Comparison of ENCODE assay signal across 20 cellular contexts in the genomic region with DNA sequence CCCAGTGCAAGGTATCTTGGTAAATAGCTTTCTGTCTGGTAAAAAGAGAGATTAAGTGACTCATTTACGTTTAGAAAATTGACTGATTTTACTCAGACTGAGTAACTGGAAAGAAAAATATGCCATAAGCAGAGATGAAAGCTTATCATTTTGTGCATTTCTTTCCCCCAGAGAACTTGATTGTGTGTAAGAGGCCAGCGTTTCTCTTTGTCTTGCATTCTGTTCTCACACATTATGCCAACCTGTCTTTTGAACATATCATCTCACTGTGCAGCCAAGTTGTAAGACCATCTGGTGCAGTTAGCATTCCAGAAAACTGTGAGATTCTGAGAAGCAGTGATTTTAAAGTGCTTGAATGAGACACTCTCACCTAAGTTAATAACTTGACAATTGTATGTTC.
"Had no signal": no experiment of that assay in that cellular context is flagged by ENCODE, and none has a peak within 500 bp of the region (broad histone marks: within the 10 kb centered on the region; RNA-seq: fewer than 3 reads in every experiment).

No MANE protein-coding gene starts in this region.

- ATAC-seq: activated CD4-positive, CD25-positive, alpha-beta regulatory T cell treated with anti-CD3 and anti-CD28 coated beads, Interleukin-2, amount 50 U/mL, for 24 hours; activated naive CD8-positive, alpha-beta T cell treated with anti-CD3 and anti-CD28 coated beads, Interleukin-2, amount 50 U/mL, for 24 hours; right cardiac atrium; T-helper 17 cell had no signal

- DNase-seq: activated CD4-positive, alpha-beta memory T cell treated with anti-CD3 and anti-CD28 coated beads for 36 hours; activated CD4-positive, alpha-beta T cell treated with anti-CD3 and anti-CD28 coated beads, Interleukin-2, amount 10 ng/mL, durations not matched to agents 24 days and 14 days; activated CD8-positive, alpha-beta memory T cell treated with anti-CD3 and anti-CD28 coated beads, Interleukin-2, amount 50 U/mL, for 48 hours; activated naive CD8-positive, alpha-beta T cell treated with anti-CD3 and anti-CD28 coated beads, Interleukin-2, amount 50 U/mL, for 24 hours; activated T-cell treated with anti-CD3 and anti-CD28 coated beads, Interleukin-2, amount 50 U/mL, for 24 hours; amygdala; colonic mucosa; effector CD8-positive, alpha-beta T cell; esophagus squamous epithelium; islet precursor cell; left ventricle myocardium inferior; nucleus accumbens; right cardiac atrium; stimulated activated CD4-positive, alpha-beta T cell treated with anti-CD3 and anti-CD28 coated beads, Interleukin-15, amount 100 ng/mL, for 24 hours; stimulated activated CD4-positive, alpha-beta T cell treated with anti-CD3 and anti-CD28 coated beads, Interleukin-2, amount 100 ng/mL, for 24 hours; stimulated activated naive CD4-positive, alpha-beta T cell; T-helper 17 cell; T1000; WERI-Rb-1 had no signal
